8 cellular contexts compared by ENCODE assay signal in genomic region chr7:20329389-20330175, GRCh38. TPM values are rescaled to one million over a fixed set of nuclear protein-coding genes. Genes with fewer than 3 reads are reported as not detected.
A peak's percentile ranks its signal among the peaks of the same experiment; 100 is the strongest.
DNase-seq lines count a peak whose midpoint lies in the region; ATAC-seq and TF ChIP-seq lines count a peak whose summit lies in the region.

No MANE protein-coding gene starts in this region.

- H3K4me3 ChIP-seq in CD8-positive, alpha-beta T cell (ENCODE audit: low read depth, low read length): no peak overlapping the region

- intact Hi-C loops in CD8-positive, alpha-beta T cell (cut with DNase I, micrococcal nuclease): no loop called here
- intact Hi-C loops in Right ventricle myocardium superior (cut with DNase I): loop anchor here (10.0 kb wide), 1 partner anchor 75 kb away; no protein-coding TSS in a partner anchor

- ATAC-seq in CD8-positive, alpha-beta T cell: no peak
- ATAC-seq in HG03095 (IDR thresholded peaks at IDR 0.05; ENCODE audit: unreplicated experiment) (peak; percentile 39), Right ventricle myocardium superior (ENCODE audit: poor library complexity) (peak; percentile 71)

- peaks cover 4% of the 10 kb centered on the region for H3K27me3 ChIP-seq in CD8-positive, alpha-beta T cell (ENCODE audit: insufficient read depth, low read length)

- peaks cover 27% of the 10 kb centered on the region for H3K27me3 Mint-ChIP-seq in CD8-positive, alpha-beta T cell (ENCODE audit: low read depth)
- H3K27me3 Mint-ChIP-seq in activated naive CD8-positive, alpha-beta T cell treated with anti-CD3 and anti-CD28 coated beads for 36 hours: peaks cover 67% of the 10 kb centered on the region

- no peaks in the 10 kb centered on the region for H3K36me3 Mint-ChIP-seq in CD8-positive, alpha-beta T cell
- no peaks in the 10 kb centered on the region for H3K36me3 Mint-ChIP-seq in activated naive CD8-positive, alpha-beta T cell treated with anti-CD3 and anti-CD28 coated beads for 36 hours

- DNase-seq in CD8-positive, alpha-beta T cell: no peak
- DNase-seq in NCI-H226 (peak; percentile 80), Right ventricle myocardium superior (peak; percentile 60), occipital lobe (lab: John Stamatoyannopoulos, UW) (peak; percentile 75), NCI-H1694 treated with DMSO at 0.1 percent for 48 hours (lab: John Stamatoyannopoulos, UW) (no peak)
- peak; percentile 18 for DNase-seq in activated naive CD8-positive, alpha-beta T cell treated with anti-CD3 and anti-CD28 coated beads for 36 hours

- no peak overlapping the region for H3K27ac Mint-ChIP-seq in CD8-positive, alpha-beta T cell
- H3K27ac Mint-ChIP-seq in activated naive CD8-positive, alpha-beta T cell treated with anti-CD3 and anti-CD28 coated beads for 36 hours: peak overlapping the region; percentile 59

- peak overlapping the region; percentile 73 for H3K4me3 Mint-ChIP-seq in CD8-positive, alpha-beta T cell
- peak overlapping the region; percentile 84 for H3K4me3 Mint-ChIP-seq in activated naive CD8-positive, alpha-beta T cell treated with anti-CD3 and anti-CD28 coated beads for 36 hours

- no peaks in the 10 kb centered on the region for H3K36me3 ChIP-seq in CD8-positive, alpha-beta T cell (ENCODE audit: insufficient read depth, low read length)

- TF ChIP-seq POLR2A in GM18951 (IDR thresholded peaks at IDR 0.05; ENCODE audit: extremely low read depth, insufficient read depth, insufficient read length): peak; percentile 73

- peaks cover 12% of the 10 kb centered on the region for H3K4me1 ChIP-seq in CD8-positive, alpha-beta T cell (ENCODE audit: insufficient read depth, low read length)

- POLR2A ChIA-PET in CD8-positive, alpha-beta T cell (lab: Charles Lee): no interaction called here

- no peaks in the 10 kb centered on the region for H3K9me3 Mint-ChIP-seq in CD8-positive, alpha-beta T cell
- H3K9me3 Mint-ChIP-seq in activated naive CD8-positive, alpha-beta T cell treated with anti-CD3 and anti-CD28 coated beads for 36 hours: no peaks in the 10 kb centered on the region

- H3K9me3 ChIP-seq in CD8-positive, alpha-beta T cell (ENCODE audit: low read length): no peaks in the 10 kb centered on the region

- H3K4me1 Mint-ChIP-seq in CD8-positive, alpha-beta T cell (ENCODE audit: low read depth): peaks cover 21% of the 10 kb centered on the region
- H3K4me1 Mint-ChIP-seq in activated naive CD8-positive, alpha-beta T cell treated with anti-CD3 and anti-CD28 coated beads for 36 hours: peaks cover 19% of the 10 kb centered on the region

- CTCF ChIA-PET in CD8-positive, alpha-beta T cell (lab: Charles Lee): no interaction called here

- no peak for TF ChIP-seq CTCF in CD8-positive, alpha-beta T cell (IDR thresholded peaks at IDR 0.05)

- in situ Hi-C loops in GM18951 (cut with MboI; ENCODE audit: low sequenced_read_pairs, unreplicated experiment): loop anchor here (25.0 kb wide), 1 partner anchor 258 kb away; no protein-coding TSS in a partner anchor

- no peak overlapping the region for H3K27ac ChIP-seq in CD8-positive, alpha-beta T cell (ENCODE audit: low read depth, low read length)

RNA-seq across cellular contexts. Expression of gene ITGB8, which starts 1.1 kb away (rescaled TPM):
- total RNA-seq in CD8-positive, alpha-beta T cell: not detected
- total RNA-seq in activated naive CD8-positive, alpha-beta T cell treated with anti-CD3 and anti-CD28 coated beads for 36 hours: not detected
- total RNA-seq in Right ventricle myocardium superior: 1.9 TPM
- total RNA-seq in occipital lobe: 109 TPM

Comparison
In these comparisons a context has a peak if more than half of its experiments do, and no peak if none do; other contexts are left out.
1. DNase-seq: peak in NCI-H226 (single experiment), activated naive CD8-positive, alpha-beta T cell treated with anti-CD3 and anti-CD28 coated beads for 36 hours (single experiment), Right ventricle myocardium superior (single experiment) and occipital lobe (single experiment); none in CD8-positive, alpha-beta T cell (0 of 7) and NCI-H1694 treated with DMSO at 0.1 percent for 48 hours (single experiment).
2. RNA of gene ITGB8, which starts 1.1 kb away (total RNA-seq): 109 TPM in occipital lobe (single experiment); 1.9 TPM in Right ventricle myocardium superior (single experiment), not detected in activated naive CD8-positive, alpha-beta T cell treated with anti-CD3 and anti-CD28 coated beads for 36 hours and not detected in CD8-positive, alpha-beta T cell; every median in the first group is over 10 times any median in the second.